In genomic region chr22:28984482-28985158, GRCh38 we compare ENCODE assay signal across 20 cellular contexts.
"Had no signal": no experiment of that assay in that cellular context is flagged by ENCODE, and none has a peak within 500 bp of the region (broad histone marks: within the 10 kb centered on the region; RNA-seq: fewer than 3 reads in every experiment).

No MANE protein-coding gene starts in this region.

- H3K27ac Mint-ChIP-seq: activated B cell treated with CpG ODN at 0.5 μM for 24 hours; activated CD8-positive, alpha-beta T cell treated with anti-CD3 and anti-CD28 coated beads for 36 hours; activated naive CD4-positive, alpha-beta T cell treated with anti-CD3 and anti-CD28 coated beads for 36 hours; activated T-helper 2 cell treated with anti-CD3 and anti-CD28 coated beads, Interferon-gamma antibody, Interleukin-2, Interleukin-4, amounts not matched to agents 10 μg/mL and 5 μg/mL and 100 μg/mL, durations not matched to agents 14 hours and 24 hours and 36 hours; naive B cell; stimulated activated memory B cell treated with anti-CD40 and anti-IgM and Interleukin-4, amounts not matched to agents 10 μg/mL and 1 μg/mL and 100 μg/mL, for 72 hours had no signal

- H3K27ac ChIP-seq: body of pancreas, coronary artery, ovary, uterus had no signal

- H3K9me3 ChIP-seq: body of pancreas, ovary, uterus had no signal

- H3K27me3 Mint-ChIP-seq: stimulated activated memory B cell treated with anti-CD40 and anti-IgM and Interleukin-4, amounts not matched to agents 10 μg/mL and 1 μg/mL and 100 μg/mL, for 72 hours had no signal

- DNase-seq: activated B cell treated with CpG ODN at 0.5 μM for 24 hours; activated CD4-positive, alpha-beta T cell treated with anti-CD3 and anti-CD28 coated beads for 4 hours; activated CD8-positive, alpha-beta T cell treated with anti-CD3 and anti-CD28 coated beads for 36 hours; activated naive CD4-positive, alpha-beta T cell treated with anti-CD3 and anti-CD28 coated beads for 36 hours; activated T-cell treated with anti-CD3 and anti-CD28 coated beads, Interleukin-2, amount 50 U/mL, for 1 hour; body of pancreas; foreskin melanocyte; glutamatergic neuron; hippocampal formation; left cardiac atrium; naive B cell; ovary; stimulated activated CD4-positive, alpha-beta T cell treated with anti-CD3 and anti-CD28 coated beads, Interleukin-4, amount 100 ng/mL, for 24 hours; uterus had no signal

- H3K27me3 ChIP-seq: body of pancreas, ovary, uterus had no signal

- H3K36me3 ChIP-seq: ovary, uterus had no signal

- H3K4me3 Mint-ChIP-seq: activated B cell treated with CpG ODN at 0.5 μM for 24 hours; activated CD8-positive, alpha-beta T cell treated with anti-CD3 and anti-CD28 coated beads for 36 hours; activated naive CD4-positive, alpha-beta T cell treated with anti-CD3 and anti-CD28 coated beads for 36 hours; central memory CD8-positive, alpha-beta T cell; naive B cell; stimulated activated memory B cell treated with anti-CD40 and anti-IgM and Interleukin-4, amounts not matched to agents 10 μg/mL and 1 μg/mL and 100 μg/mL, for 72 hours had no signal

- H3K4me1 Mint-ChIP-seq: activated B cell treated with CpG ODN at 0.5 μM for 24 hours; central memory CD8-positive, alpha-beta T cell; naive B cell; stimulated activated memory B cell treated with anti-CD40 and anti-IgM and Interleukin-4, amounts not matched to agents 10 μg/mL and 1 μg/mL and 100 μg/mL, for 72 hours had no signal

- H3K9me3 Mint-ChIP-seq: activated B cell treated with CpG ODN at 0.5 μM for 24 hours; central memory CD8-positive, alpha-beta T cell had no signal

- H3K4me3 ChIP-seq: body of pancreas, coronary artery, lung, ovary, uterus had no signal

- ATAC-seq: activated CD8-positive, alpha-beta T cell treated with anti-CD3 and anti-CD28 coated beads for 36 hours; body of pancreas; left cardiac atrium; sciatic nerve; stimulated activated memory B cell treated with anti-CD40 and anti-IgM and Interleukin-4, amounts not matched to agents 10 μg/mL and 1 μg/mL and 100 μg/mL, for 72 hours had no signal
